Comparison of ENCODE assay signal across 1 cellular context in the genomic region with DNA sequence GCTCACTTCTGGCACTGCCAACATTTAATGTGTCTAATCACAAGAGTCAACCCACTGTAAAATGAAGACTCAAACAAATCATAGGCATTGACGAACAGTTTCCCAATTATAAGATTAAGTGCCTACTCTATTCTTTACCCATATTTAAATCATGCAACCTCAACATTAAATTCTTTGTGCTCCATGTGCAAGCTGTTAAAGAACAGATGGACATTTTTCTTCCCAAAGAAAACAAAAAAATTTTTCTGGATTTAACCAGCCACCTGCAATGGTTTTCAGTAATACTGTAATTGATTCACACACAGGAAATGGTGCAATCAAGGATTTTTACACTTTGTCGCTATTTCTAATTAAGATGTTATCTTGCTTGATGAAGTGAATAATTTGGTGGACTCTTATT.
TF ChIP-seq lines count a peak whose summit lies in the region.

No MANE protein-coding gene starts in this region.

TF ChIP-seq in GM23338, 12 proteins besides CTCF, POLR2A, EP300 and RAD21 (continued from another document):
- TF ChIP-seq, protein P1, sequence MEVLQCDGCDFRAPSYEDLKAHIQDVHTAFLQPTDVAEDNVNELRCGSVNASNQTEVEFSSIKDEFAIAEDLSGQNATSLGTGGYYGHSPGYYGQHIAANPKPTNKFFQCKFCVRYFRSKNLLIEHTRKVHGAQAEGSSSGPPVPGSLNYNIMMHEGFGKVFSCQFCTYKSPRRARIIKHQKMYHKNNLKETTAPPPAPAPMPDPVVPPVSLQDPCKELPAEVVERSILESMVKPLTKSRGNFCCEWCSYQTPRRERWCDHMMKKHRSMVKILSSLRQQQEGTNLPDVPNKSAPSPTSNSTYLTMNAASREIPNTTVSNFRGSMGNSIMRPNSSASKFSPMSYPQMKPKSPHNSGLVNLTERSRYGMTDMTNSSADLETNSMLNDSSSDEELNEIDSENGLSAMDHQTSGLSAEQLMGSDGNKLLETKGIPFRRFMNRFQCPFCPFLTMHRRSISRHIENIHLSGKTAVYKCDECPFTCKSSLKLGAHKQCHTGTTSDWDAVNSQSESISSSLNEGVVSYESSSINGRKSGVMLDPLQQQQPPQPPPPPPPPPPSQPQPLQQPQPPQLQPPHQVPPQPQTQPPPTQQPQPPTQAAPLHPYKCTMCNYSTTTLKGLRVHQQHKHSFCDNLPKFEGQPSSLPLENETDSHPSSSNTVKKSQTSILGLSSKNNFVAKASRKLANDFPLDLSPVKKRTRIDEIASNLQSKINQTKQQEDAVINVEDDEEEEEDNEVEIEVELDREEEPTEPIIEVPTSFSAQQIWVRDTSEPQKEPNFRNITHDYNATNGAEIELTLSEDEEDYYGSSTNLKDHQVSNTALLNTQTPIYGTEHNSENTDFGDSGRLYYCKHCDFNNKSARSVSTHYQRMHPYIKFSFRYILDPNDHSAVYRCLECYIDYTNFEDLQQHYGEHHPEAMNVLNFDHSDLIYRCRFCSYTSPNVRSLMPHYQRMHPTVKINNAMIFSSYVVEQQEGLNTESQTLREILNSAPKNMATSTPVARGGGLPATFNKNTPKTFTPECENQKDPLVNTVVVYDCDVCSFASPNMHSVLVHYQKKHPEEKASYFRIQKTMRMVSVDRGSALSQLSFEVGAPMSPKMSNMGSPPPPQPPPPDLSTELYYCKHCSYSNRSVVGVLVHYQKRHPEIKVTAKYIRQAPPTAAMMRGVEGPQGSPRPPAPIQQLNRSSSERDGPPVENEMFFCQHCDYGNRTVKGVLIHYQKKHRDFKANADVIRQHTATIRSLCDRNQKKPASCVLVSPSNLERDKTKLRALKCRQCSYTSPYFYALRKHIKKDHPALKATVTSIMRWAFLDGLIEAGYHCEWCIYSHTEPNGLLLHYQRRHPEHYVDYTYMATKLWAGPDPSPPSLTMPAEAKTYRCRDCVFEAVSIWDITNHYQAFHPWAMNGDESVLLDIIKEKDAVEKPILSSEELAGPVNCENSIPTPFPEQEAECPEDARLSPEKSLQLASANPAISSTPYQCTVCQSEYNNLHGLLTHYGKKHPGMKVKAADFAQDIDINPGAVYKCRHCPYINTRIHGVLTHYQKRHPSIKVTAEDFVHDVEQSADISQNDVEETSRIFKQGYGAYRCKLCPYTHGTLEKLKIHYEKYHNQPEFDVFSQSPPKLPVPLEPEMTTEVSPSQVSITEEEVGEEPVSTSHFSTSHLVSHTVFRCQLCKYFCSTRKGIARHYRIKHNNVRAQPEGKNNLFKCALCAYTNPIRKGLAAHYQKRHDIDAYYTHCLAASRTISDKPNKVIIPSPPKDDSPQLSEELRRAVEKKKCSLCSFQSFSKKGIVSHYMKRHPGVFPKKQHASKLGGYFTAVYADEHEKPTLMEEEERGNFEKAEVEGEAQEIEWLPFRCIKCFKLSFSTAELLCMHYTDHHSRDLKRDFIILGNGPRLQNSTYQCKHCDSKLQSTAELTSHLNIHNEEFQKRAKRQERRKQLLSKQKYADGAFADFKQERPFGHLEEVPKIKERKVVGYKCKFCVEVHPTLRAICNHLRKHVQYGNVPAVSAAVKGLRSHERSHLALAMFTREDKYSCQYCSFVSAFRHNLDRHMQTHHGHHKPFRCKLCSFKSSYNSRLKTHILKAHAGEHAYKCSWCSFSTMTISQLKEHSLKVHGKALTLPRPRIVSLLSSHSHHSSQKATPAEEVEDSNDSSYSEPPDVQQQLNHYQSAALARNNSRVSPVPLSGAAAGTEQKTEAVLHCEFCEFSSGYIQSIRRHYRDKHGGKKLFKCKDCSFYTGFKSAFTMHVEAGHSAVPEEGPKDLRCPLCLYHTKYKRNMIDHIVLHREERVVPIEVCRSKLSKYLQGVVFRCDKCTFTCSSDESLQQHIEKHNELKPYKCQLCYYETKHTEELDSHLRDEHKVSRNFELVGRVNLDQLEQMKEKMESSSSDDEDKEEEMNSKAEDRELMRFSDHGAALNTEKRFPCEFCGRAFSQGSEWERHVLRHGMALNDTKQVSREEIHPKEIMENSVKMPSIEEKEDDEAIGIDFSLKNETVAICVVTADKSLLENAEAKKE (CRISPR knock-in tag; IDR thresholded peaks at IDR 0.05), result no peak
- TF ChIP-seq EZH2phosphoT487 (IDR thresholded peaks at IDR 0.05; ENCODE audit: unreplicated experiment), result no peak
- TF ChIP-seq, protein P2, sequence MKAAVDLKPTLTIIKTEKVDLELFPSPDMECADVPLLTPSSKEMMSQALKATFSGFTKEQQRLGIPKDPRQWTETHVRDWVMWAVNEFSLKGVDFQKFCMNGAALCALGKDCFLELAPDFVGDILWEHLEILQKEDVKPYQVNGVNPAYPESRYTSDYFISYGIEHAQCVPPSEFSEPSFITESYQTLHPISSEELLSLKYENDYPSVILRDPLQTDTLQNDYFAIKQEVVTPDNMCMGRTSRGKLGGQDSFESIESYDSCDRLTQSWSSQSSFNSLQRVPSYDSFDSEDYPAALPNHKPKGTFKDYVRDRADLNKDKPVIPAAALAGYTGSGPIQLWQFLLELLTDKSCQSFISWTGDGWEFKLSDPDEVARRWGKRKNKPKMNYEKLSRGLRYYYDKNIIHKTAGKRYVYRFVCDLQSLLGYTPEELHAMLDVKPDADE (IDR thresholded peaks at IDR 0.05), result no peak
- TF ChIP-seq, protein P3, sequence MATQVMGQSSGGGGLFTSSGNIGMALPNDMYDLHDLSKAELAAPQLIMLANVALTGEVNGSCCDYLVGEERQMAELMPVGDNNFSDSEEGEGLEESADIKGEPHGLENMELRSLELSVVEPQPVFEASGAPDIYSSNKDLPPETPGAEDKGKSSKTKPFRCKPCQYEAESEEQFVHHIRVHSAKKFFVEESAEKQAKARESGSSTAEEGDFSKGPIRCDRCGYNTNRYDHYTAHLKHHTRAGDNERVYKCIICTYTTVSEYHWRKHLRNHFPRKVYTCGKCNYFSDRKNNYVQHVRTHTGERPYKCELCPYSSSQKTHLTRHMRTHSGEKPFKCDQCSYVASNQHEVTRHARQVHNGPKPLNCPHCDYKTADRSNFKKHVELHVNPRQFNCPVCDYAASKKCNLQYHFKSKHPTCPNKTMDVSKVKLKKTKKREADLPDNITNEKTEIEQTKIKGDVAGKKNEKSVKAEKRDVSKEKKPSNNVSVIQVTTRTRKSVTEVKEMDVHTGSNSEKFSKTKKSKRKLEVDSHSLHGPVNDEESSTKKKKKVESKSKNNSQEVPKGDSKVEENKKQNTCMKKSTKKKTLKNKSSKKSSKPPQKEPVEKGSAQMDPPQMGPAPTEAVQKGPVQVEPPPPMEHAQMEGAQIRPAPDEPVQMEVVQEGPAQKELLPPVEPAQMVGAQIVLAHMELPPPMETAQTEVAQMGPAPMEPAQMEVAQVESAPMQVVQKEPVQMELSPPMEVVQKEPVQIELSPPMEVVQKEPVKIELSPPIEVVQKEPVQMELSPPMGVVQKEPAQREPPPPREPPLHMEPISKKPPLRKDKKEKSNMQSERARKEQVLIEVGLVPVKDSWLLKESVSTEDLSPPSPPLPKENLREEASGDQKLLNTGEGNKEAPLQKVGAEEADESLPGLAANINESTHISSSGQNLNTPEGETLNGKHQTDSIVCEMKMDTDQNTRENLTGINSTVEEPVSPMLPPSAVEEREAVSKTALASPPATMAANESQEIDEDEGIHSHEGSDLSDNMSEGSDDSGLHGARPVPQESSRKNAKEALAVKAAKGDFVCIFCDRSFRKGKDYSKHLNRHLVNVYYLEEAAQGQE (IDR thresholded peaks at IDR 0.05; ENCODE audit: unreplicated experiment), result no peak
- TF ChIP-seq JUNB (IDR thresholded peaks at IDR 0.05; ENCODE audit: unreplicated experiment), result no peak
- TF ChIP-seq CREB1 (CRISPR knock-in tag; IDR thresholded peaks at IDR 0.05; ENCODE audit: low read depth), result no peak
